8 cellular contexts compared by ENCODE assay signal in genomic region chr5:131575660-131576227, GRCh38.
"Had no signal": no experiment of that assay in that cellular context is flagged by ENCODE, and none has a peak within 500 bp of the region (broad histone marks: within the 10 kb centered on the region; RNA-seq: fewer than 3 reads in every experiment).

No MANE protein-coding gene starts in this region.

- H3K4me3 Mint-ChIP-seq: GM23338, HFFc6, IgD-negative memory B cell had no signal

- H3K4me1 Mint-ChIP-seq: GM23338 had no signal

- H3K4me3 ChIP-seq: GM23338, HAP-1 had no signal

- H3K36me3 ChIP-seq: HAP-1 had no signal

- H3K4me1 ChIP-seq: HAP-1 had no signal

- ATAC-seq: GM23338, HCT116, HepG2 had no signal

- H3K27me3 Mint-ChIP-seq: IgD-negative memory B cell had no signal

- DNase-seq: HFFc6, KBM-7 had no signal

- H3K9me3 ChIP-seq: HAP-1 had no signal

- H3K27ac Mint-ChIP-seq: GM23338, HFFc6, IgD-negative memory B cell had no signal

- H3K27ac ChIP-seq: HL-60 had no signal

- H3K9me3 Mint-ChIP-seq: IgD-negative memory B cell had no signal
